ENCODE assay signal across 24 cellular contexts in the genomic region with DNA sequence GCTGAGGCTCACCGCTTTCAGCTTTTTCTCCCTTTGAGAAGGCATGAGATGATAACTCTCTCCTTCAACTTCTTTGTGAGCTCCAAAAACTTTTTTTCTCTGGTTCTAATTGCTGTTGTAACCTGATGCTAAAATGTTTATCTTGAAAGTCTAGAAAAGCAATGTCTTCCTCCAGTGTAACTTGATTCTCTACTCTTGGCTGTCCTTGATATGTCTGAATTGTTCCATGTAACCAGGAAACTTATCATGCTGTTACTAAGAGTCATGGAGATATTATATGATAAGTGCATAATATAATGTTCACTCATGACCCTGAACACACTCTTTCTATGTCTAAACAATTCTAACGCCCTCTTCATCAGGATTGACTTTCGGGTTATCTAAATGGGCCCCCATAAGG.
DNase-seq lines count a peak whose midpoint lies in the region; FAIRE-seq and TF ChIP-seq lines count a peak whose summit lies in the region.
"Had no signal": no experiment of that assay in that cellular context is flagged by ENCODE, and none has a peak within 500 bp of the region (broad histone marks: within the 10 kb centered on the region; RNA-seq: fewer than 3 reads in every experiment).

No MANE protein-coding gene starts in this region.

- H3K4me1 ChIP-seq in small intestine (ENCODE audit: control insufficient read depth in 2 of 2, insufficient read depth in 1 of 2, low read depth in 1 of 2, low read length in 1 of 2): no peaks in the 10 kb centered on the region
- no peaks in the 10 kb centered on the region for H3K4me1 ChIP-seq in HAP-1
- H3K4me1 ChIP-seq: right atrium auricular region, SJCRH30, uterus had no signal

- no peaks in the 10 kb centered on the region for H3K36me3 ChIP-seq in small intestine (ENCODE audit: control insufficient read depth in 2 of 2, insufficient read depth in 2 of 2, low read length in 2 of 2)
- no peaks in the 10 kb centered on the region for H3K36me3 ChIP-seq in HAP-1 (replicated peaks)
- H3K36me3 ChIP-seq: BLaER1, lower lobe of right lung, right atrium auricular region, SJCRH30, uterus had no signal

- in situ Hi-C loops in HAP-1 (cut with MboI; ENCODE audit: low sequenced_read_pairs): no loop called here

- 58 to 67% (median 64%) methylated on average over 3 of the region's 3 CpGs for WGBS in small intestine, 3 donors

- no peak for TF ChIP-seq CTCF in fibroblast of villous mesenchyme (IDR thresholded peaks at IDR 0.05; ENCODE audit: insufficient read depth, low read depth, low read length)

- DNase-seq in NCI-H2171 treated with DMSO at 0.1 percent for 48 hours (lab: John Stamatoyannopoulos, UW): peak; percentile 50
- no peak for DNase-seq in NCI-H2171 (lab: John Stamatoyannopoulos, UW)
- DNase-seq in amniotic epithelial cell (ENCODE audit: low read depth): peak; percentile 78
- DNase-seq in fibroblast of villous mesenchyme (ENCODE audit: low read depth): peak; percentile 57
- peak; percentile 29 for DNase-seq in small intestine
- no peak for DNase-seq in HAP-1 (ENCODE audit: low spot score in 2 of 2)
- DNase-seq in T-helper 9 cell: no peak
- no peak for DNase-seq in NCI-H226
- DNase-seq: activated CD4-positive, alpha-beta memory T cell treated with anti-CD3 and anti-CD28 coated beads, Interleukin-2, amount 10 ng/mL, durations not matched to agents 7 days and 5 days; activated CD4-positive, CD25-positive, alpha-beta regulatory T cell; activated naive CD4-positive, alpha-beta T cell; anterior cingulate cortex; foreskin keratinocyte; hippocampal formation; lower lobe of right lung; NCI-H1417 treated with DMSO at 0.1 percent for 48 hours; occipital lobe; SJCRH30; substantia nigra; T-helper 17 cell; uterus had no signal

- no peaks in the 10 kb centered on the region for H3K9me3 ChIP-seq in small intestine (ENCODE audit: control insufficient read depth, low read depth)
- H3K9me3 ChIP-seq in HAP-1: no peaks in the 10 kb centered on the region; the same call in 1 of the 2 replicates
- H3K9me3 ChIP-seq: lower lobe of right lung, right atrium auricular region, SJCRH30, uterus had no signal

- no peaks in the 10 kb centered on the region for H3K27me3 ChIP-seq in small intestine (ENCODE audit: control insufficient read depth in 2 of 2, insufficient read depth in 2 of 2, low read length in 2 of 2)
- no peaks in the 10 kb centered on the region for H3K27me3 ChIP-seq in HAP-1 (ENCODE audit: low read depth)
- H3K27me3 ChIP-seq: BLaER1, foreskin keratinocyte, right atrium auricular region, uterus had no signal

- FAIRE-seq in small intestine (lab: Jason Lieb, UNC): no peak
- FAIRE-seq: islet of Langerhans had no signal

- H3K4me3 ChIP-seq in fibroblast of villous mesenchyme (ENCODE audit: low read depth, low read length) (no peak overlapping the region), small intestine (ENCODE audit: low read depth in 1 of 2, low read length in 2 of 2) (no peak overlapping the region), HAP-1 (no peak overlapping the region)
- H3K4me3 ChIP-seq: BLaER1, lower lobe of right lung, right atrium auricular region, SJCRH30, uterus had no signal

- H3K27ac ChIP-seq in small intestine (ENCODE audit: low read depth in 1 of 2, low read length in 1 of 2): no peak overlapping the region
- H3K27ac ChIP-seq: BLaER1, foreskin keratinocyte, lower lobe of right lung, right atrium auricular region, SJCRH30, uterus had no signal

Comparison
In these comparisons a context has a peak if more than half of its experiments do, and no peak if none do; other contexts are left out.
1. DNase-seq: peak in NCI-H2171 treated with DMSO at 0.1 percent for 48 hours (single experiment), amniotic epithelial cell (single experiment), fibroblast of villous mesenchyme (single experiment) and small intestine (single experiment); none in NCI-H2171 (single experiment), HAP-1 (0 of 2), T-helper 9 cell (single experiment) and NCI-H226 (single experiment).